1 cellular context compared by ENCODE assay signal in genomic region chr4:183610033-183610432, GRCh38.
TF ChIP-seq lines count a peak whose summit lies in the region.

No MANE protein-coding gene starts in this region.

TF ChIP-seq in K562, 482 proteins besides CTCF, POLR2A, EP300 and RAD21 (continued from another document):
- TF ChIP-seq USF1 (CRISPR knock-in tag; IDR thresholded peaks at IDR 0.05) (peak; percentile 92), ZNF445 (CRISPR knock-in tag; IDR thresholded peaks at IDR 0.05; ENCODE audit: low read depth) (no peak)
